Comparison of ENCODE assay signal across 12 cellular contexts in the genomic region with DNA sequence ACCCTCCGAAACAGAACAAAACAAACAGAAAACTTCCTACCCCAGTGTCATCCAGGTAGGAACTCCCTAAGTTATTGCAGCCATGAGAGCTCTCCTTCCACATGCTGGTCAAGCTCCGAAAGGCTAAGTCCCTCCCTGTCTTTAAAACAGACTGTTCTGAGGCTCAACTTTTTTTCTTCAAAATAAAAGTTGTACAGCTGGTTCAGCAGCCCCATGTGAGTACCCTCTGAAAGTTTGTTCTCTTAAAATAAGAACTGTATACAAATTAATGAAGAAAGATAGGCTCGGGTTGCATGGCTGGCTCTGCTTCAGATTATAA. TPM values are rescaled to one million over a fixed set of nuclear protein-coding genes. Genes with fewer than 3 reads are reported as not detected.
DNase-seq lines count a peak whose midpoint lies in the region; ATAC-seq and TF ChIP-seq lines count a peak whose summit lies in the region.
"Had no signal": no experiment of that assay in that cellular context is flagged by ENCODE, and none has a peak within 500 bp of the region (broad histone marks: within the 10 kb centered on the region; RNA-seq: fewer than 3 reads in every experiment).

A gene (minus strand): TSS at position 122 of the 319 bp plus-strand sequence.

- H3K9me3 ChIP-seq in ascending aorta (no peaks in the 10 kb centered on the region), right cardiac atrium (ENCODE audit: control insufficient read depth, low read length) (no peaks in the 10 kb centered on the region)

- WGBS in right cardiac atrium, result 27% methylated on average over 3 of the region's 3 CpGs

- no peak within 1 kb of the TSS for H3K9ac ChIP-seq in rectal smooth muscle tissue (ENCODE audit: low read length)

- in situ Hi-C loops in ACHN (cut with HindIII; ENCODE audit: low pct_ligation_motif_present, low pct_unique_long_range_greater_than_20kb, low sequenced_read_pairs), result no loop called here

- H3K36me3 ChIP-seq in ascending aorta (no peaks in the 10 kb centered on the region), rectal smooth muscle tissue (ENCODE audit: control insufficient read depth, insufficient read depth, low read length) (no peaks in the 10 kb centered on the region), H7 (replicated peaks; ENCODE audit: control insufficient read depth, insufficient read depth, low read length) (no peaks in the 10 kb centered on the region)

- H3K4me1 ChIP-seq in ascending aorta, result no peaks in the 10 kb centered on the region
- no peaks in the 10 kb centered on the region for H3K4me1 ChIP-seq in right cardiac atrium (ENCODE audit: control insufficient read depth, insufficient read depth, low read length)
- H3K4me1 ChIP-seq in rectal smooth muscle tissue (ENCODE audit: control insufficient read depth, insufficient read depth, low read length), result no peaks in the 10 kb centered on the region

- ATAC-seq in right cardiac atrium (peak; percentile 75 to 81), HG03469 (IDR thresholded peaks at IDR 0.05; ENCODE audit: unreplicated experiment) (no peak)

- peak within 1 kb of the TSS; percentile 48 to 63 for H3K4me3 ChIP-seq in ascending aorta
- peak within 1 kb of the TSS; percentile 92 for H3K4me3 ChIP-seq in right cardiac atrium (ENCODE audit: low read length)
- peak within 1 kb of the TSS; percentile 59 for H3K4me3 ChIP-seq in rectal smooth muscle tissue (ENCODE audit: low read length)
- H3K4me3 ChIP-seq in H7 (ENCODE audit: insufficient read depth, low read depth, low read length), result no peak within 1 kb of the TSS

- peak; percentile 13 for DNase-seq in ACHN
- no peak for DNase-seq in ascending aorta (ENCODE audit: low spot score in 2 of 2)
- no peak for DNase-seq in right cardiac atrium
- no peak for DNase-seq in NCI-H345 (lab: John Stamatoyannopoulos, UW)
- no peak for DNase-seq in H7
- DNase-seq in SKM-1 (lab: John Stamatoyannopoulos, UW; ENCODE audit: unreplicated experiment), result no peak
- DNase-seq: activated CD4-positive, alpha-beta T cell treated with anti-CD3 and anti-CD28 coated beads, Interleukin-2, amount 10 ng/mL, durations not matched to agents 7 days and 5 days; activated naive CD4-positive, alpha-beta T cell treated with anti-CD3 and anti-CD28 coated beads for 36 hours; AML-193; stimulated activated CD4-positive, alpha-beta T cell treated with anti-CD3 and anti-CD28 coated beads, Interleukin-1b, Interleukin-23, amount 100 ng/mL, for 48 hours had no signal

- H3K27me3 ChIP-seq in ascending aorta (no peaks in the 10 kb centered on the region), right cardiac atrium (ENCODE audit: control insufficient read depth, insufficient read depth) (no peaks in the 10 kb centered on the region), rectal smooth muscle tissue (ENCODE audit: control insufficient read depth, insufficient read depth, low read length) (no peaks in the 10 kb centered on the region), H7 (ENCODE audit: control insufficient read depth, insufficient read depth, low read length) (no peaks in the 10 kb centered on the region)

- intact Hi-C loops in ascending aorta (cut with DNase I) (loop anchor here (10.0 kb wide), 1 partner anchor 182 kb away; no protein-coding TSS in a partner anchor), right cardiac atrium (cut with DNase I) (no loop called here)

- H3K27ac ChIP-seq in ascending aorta (peak within 1 kb of the TSS; percentile 64 to 67), right cardiac atrium (ENCODE audit: low read length) (peak within 1 kb of the TSS; percentile 19), rectal smooth muscle tissue (ENCODE audit: low read depth, low read length) (peak within 1 kb of the TSS; percentile 60)

- no peak for TF ChIP-seq CTCF in ascending aorta (IDR thresholded peaks at IDR 0.05)

RNA-seq across cellular contexts. Expression of the gene that starts here (rescaled TPM):
- total RNA-seq in ascending aorta, result 4.8 TPM
- total RNA-seq in right cardiac atrium, result 10 to 100 TPM; 13.9 to 16.0 (median 15.1) TPM
- polyA plus RNA-seq in right cardiac atrium, result 6.1 TPM
- total RNA-seq in H7 (2014; rRNA removed; shearing (Covaris generic)), result 0.10 TPM in 1 of 2 replicates, not detected in the other
- total RNA-seq: activated CD4-positive, alpha-beta T cell treated with anti-CD3 and anti-CD28 coated beads, Interleukin-2, amount 10 ng/mL, durations not matched to agents 7 days and 5 days; activated naive CD4-positive, alpha-beta T cell treated with anti-CD3 and anti-CD28 coated beads for 36 hours had no signal
